Comparison of ENCODE assay signal across 24 cellular contexts in genomic region chr15:83556068-83556467, GRCh38.
"Had no signal": no experiment of that assay in that cellular context is flagged by ENCODE, and none has a peak within 500 bp of the region (broad histone marks: within the 10 kb centered on the region; RNA-seq: fewer than 3 reads in every experiment).

No MANE protein-coding gene starts in this region.

- H3K9me3 ChIP-seq: ovary, psoas muscle, right lobe of liver, sigmoid colon, stomach, testis, tibial artery, transverse colon, upper lobe of right lung, uterus had no signal

- H3K36me3 ChIP-seq: neural progenitor cell, ovary, right lobe of liver, sigmoid colon, stomach, tibial artery, transverse colon, upper lobe of right lung, uterus had no signal

- DNase-seq: natural killer cell; occipital lobe; ovary; posterior cingulate gyrus; psoas muscle; right cardiac atrium; right lobe of liver; sigmoid colon; small intestine; stimulated activated CD4-positive, alpha-beta T cell treated with anti-CD3 and anti-CD28 coated beads, Interleukin-15, amount 100 ng/mL, for 24 hours; stimulated activated CD4-positive, alpha-beta T cell treated with anti-CD3 and anti-CD28 coated beads, Interleukin-2, amount 100 ng/mL, for 24 hours; stimulated activated CD4-positive, alpha-beta T cell treated with anti-CD3 and anti-CD28 coated beads, Interleukin-2, amount 100 ng/mL, for 48 hours; stimulated activated CD4-positive, alpha-beta T cell treated with anti-CD3 and anti-CD28 coated beads, Interleukin-4, amount 100 ng/mL, for 24 hours; stimulated activated naive B cell treated with anti-CD40 and anti-IgM and Interleukin-4, amounts not matched to agents 10 μg/mL and 1 μg/mL and 100 μg/mL, for 72 hours; stimulated activated naive CD4-positive, alpha-beta T cell treated with Interleukin-2 at 50 U/mL for 16 hours; stomach; testis; tibial artery; transverse colon; upper lobe of right lung; uterus had no signal

- H3K27ac ChIP-seq: neural progenitor cell, ovary, parathyroid adenoma, psoas muscle, right lobe of liver, sigmoid colon, stomach, testis, tibial artery, transverse colon, upper lobe of right lung, uterus had no signal

- ATAC-seq: natural killer cell; psoas muscle; right cardiac atrium; right lobe of liver; stimulated activated effector memory CD8-positive, alpha-beta T cell treated with anti-CD3 and anti-CD28 coated beads, Interleukin-12 subunit alpha, Interleukin-12 subunit beta, amount 100 ng/mL, for 72 hours; stimulated activated naive B cell treated with anti-CD40 and anti-IgM and Interleukin-4, amounts not matched to agents 10 μg/mL and 1 μg/mL and 100 μg/mL, for 72 hours; upper lobe of right lung had no signal

- H3K4me1 ChIP-seq: neural progenitor cell, parathyroid adenoma, psoas muscle, right lobe of liver, sigmoid colon, testis, tibial artery, upper lobe of right lung, uterus had no signal

- H3K4me3 ChIP-seq: neural progenitor cell, ovary, psoas muscle, right lobe of liver, sigmoid colon, stomach, testis, tibial artery, transverse colon, upper lobe of right lung, uterus had no signal
